Comparison of ENCODE assay signal across 8 cellular contexts in genomic region chr22:24207264-24208011, GRCh38. TPM values are rescaled to one million over a fixed set of nuclear protein-coding genes. Genes with fewer than 3 reads are reported as not detected.
A peak's percentile ranks its signal among the peaks of the same experiment; 100 is the strongest.
DNase-seq lines count a peak whose midpoint lies in the region; ATAC-seq and TF ChIP-seq lines count a peak whose summit lies in the region.

No MANE protein-coding gene starts in this region.

- no peak overlapping the region for H2AFZ ChIP-seq in PC-3 (ENCODE audit: low read length)

- intact Hi-C loops in PC-3 (cut with micrococcal nuclease): loop anchor here (5.0 kb wide), 1 partner anchor 40 kb away; the partner anchor contains the start of gene GGT5
- intact Hi-C loops in dendritic cell treated with granulocyte-macrophage colony-stimulating factor and Interleukin-4, amounts not matched to agents 40 ng/mL and 50 ng/mL, for 4 days (cut with micrococcal nuclease): loop anchor here (1.0 kb wide), 1 partner anchor 9 kb away; no protein-coding TSS in a partner anchor

- peak overlapping the region; percentile 100 for H3K27ac Mint-ChIP-seq in dendritic cell treated with granulocyte-macrophage colony-stimulating factor and Interleukin-4, amounts not matched to agents 40 ng/mL and 50 ng/mL, for 4 days
- H3K27ac Mint-ChIP-seq in neural crest cell (ENCODE audit: unreplicated experiment): peak overlapping the region; percentile 97

- peaks cover 3% of the 10 kb centered on the region; the same call in 1 of the 2 replicates for H3K9me3 ChIP-seq in AG04450 (ENCODE audit: control insufficient read depth, insufficient read depth, low read length)
- no peaks in the 10 kb centered on the region for H3K9me3 ChIP-seq in PC-3 (ENCODE audit: low read length)

- peaks cover 58% of the 10 kb centered on the region for H3K4me1 ChIP-seq in PC-3 (ENCODE audit: insufficient read depth, low read length)

- H3K79me2 ChIP-seq in PC-3 (ENCODE audit: low read length): no peaks in the 10 kb centered on the region

- no peaks in the 10 kb centered on the region for H3K27me3 ChIP-seq in AG04450 (ENCODE audit: control insufficient read depth, insufficient read depth, low read length)
- H3K27me3 ChIP-seq in PC-3 (ENCODE audit: low read length): no peaks in the 10 kb centered on the region

- peak overlapping the region; percentile 81 for H3K9ac ChIP-seq in PC-3 (ENCODE audit: low read length)

- H3K9me3 Mint-ChIP-seq in dendritic cell treated with granulocyte-macrophage colony-stimulating factor and Interleukin-4, amounts not matched to agents 40 ng/mL and 50 ng/mL, for 4 days: no peaks in the 10 kb centered on the region
- peaks cover 12% of the 10 kb centered on the region for H3K9me3 Mint-ChIP-seq in neural crest cell

- H3K4me3 ChIP-seq in AG04450 (ENCODE audit: low read depth, low read length): no peak overlapping the region
- peak overlapping the region; percentile 41; the same call in 1 of the 2 replicates for H3K4me3 ChIP-seq in PC-3 (ENCODE audit: low read length)

- H3K9me2 ChIP-seq in PC-3 (replicated peaks; ENCODE audit: low read length): no peaks in the 10 kb centered on the region

- no peak for DNase-seq in AG04450 (ENCODE audit: low read depth, low spot score)
- no peak for DNase-seq in PC-3
- DNase-seq in neural crest cell (ENCODE audit: low read depth, low spot score): no peak
- no peak for DNase-seq in cerebellar nuclear complex (lab: John Stamatoyannopoulos, UW)
- no peak for DNase-seq in NCI-H1105 treated with DMSO at 0.1 percent for 48 hours (lab: John Stamatoyannopoulos, UW)
- no peak for DNase-seq in HT-29 (ENCODE audit: low spot score)
- DNase-seq in NCI-H345 treated with DMSO at 0.1 percent for 48 hours (lab: John Stamatoyannopoulos, UW; ENCODE audit: unreplicated experiment): no peak

- peaks cover 71% of the 10 kb centered on the region for H3K4me1 Mint-ChIP-seq in dendritic cell treated with granulocyte-macrophage colony-stimulating factor and Interleukin-4, amounts not matched to agents 40 ng/mL and 50 ng/mL, for 4 days (ENCODE audit: low read depth)
- peaks cover 42% of the 10 kb centered on the region for H3K4me1 Mint-ChIP-seq in neural crest cell

- POLR2A ChIA-PET in AG04450 (lab: Yijun Ruan, JAX): interaction anchor here (0.6 to 1.8 kb wide), 6 partner anchors 8 to 147 kb away, joined by 3 to 8 read pairs (median 4); partner anchors contain the start of gene GGT5
- POLR2A ChIA-PET in PC-3 (lab: Charles Lee; ENCODE audit: unreplicated experiment): no interaction called here

- CTCF ChIA-PET in AG04450 (lab: Charles Lee): interaction anchor here (1.3 kb wide), 1 partner anchor 40 kb away, joined by 3 read pairs; no protein-coding TSS in a partner anchor
- CTCF ChIA-PET in PC-3 (lab: Charles Lee): no interaction called here

- H4K20me1 ChIP-seq in PC-3 (ENCODE audit: low read length): no peaks in the 10 kb centered on the region

- H3K27ac ChIP-seq in AG04450 (ENCODE audit: low read depth, low read length): peak overlapping the region; percentile 96
- H3K27ac ChIP-seq in PC-3 (ENCODE audit: low read length): peak overlapping the region; percentile 98

- H3K36me3 Mint-ChIP-seq in dendritic cell treated with granulocyte-macrophage colony-stimulating factor and Interleukin-4, amounts not matched to agents 40 ng/mL and 50 ng/mL, for 4 days (ENCODE audit: low read depth): no peaks in the 10 kb centered on the region
- peaks cover 7% of the 10 kb centered on the region for H3K36me3 Mint-ChIP-seq in neural crest cell (ENCODE audit: low read depth)

- peaks cover 8% of the 10 kb centered on the region for H3F3A ChIP-seq in PC-3 (ENCODE audit: low read length, unreplicated experiment)

- peak; percentile 15; the same call in 1 of the 2 replicates for ATAC-seq in PC-3

- BruUV-seq in PC-3 (replicated peaks; lab: Mats Ljungman, UMichigan): TSS peak; percentile 98

- H3K36me3 ChIP-seq in PC-3 (ENCODE audit: low read depth, low read length): no peaks in the 10 kb centered on the region

- peak overlapping the region; percentile 74 for H3K4me2 ChIP-seq in PC-3 (ENCODE audit: low read length)

- peak overlapping the region; percentile 66 for H3K4me3 Mint-ChIP-seq in dendritic cell treated with granulocyte-macrophage colony-stimulating factor and Interleukin-4, amounts not matched to agents 40 ng/mL and 50 ng/mL, for 4 days
- no peak overlapping the region for H3K4me3 Mint-ChIP-seq in neural crest cell

- H3K27me3 Mint-ChIP-seq in dendritic cell treated with granulocyte-macrophage colony-stimulating factor and Interleukin-4, amounts not matched to agents 40 ng/mL and 50 ng/mL, for 4 days: no peaks in the 10 kb centered on the region
- peaks cover 3% of the 10 kb centered on the region for H3K27me3 Mint-ChIP-seq in neural crest cell (ENCODE audit: low read depth)

- TF ChIP-seq CTCF in AG04450 (IDR thresholded peaks at IDR 0.05; ENCODE audit: low read depth, low read length): no peak
- TF ChIP-seq CTCF in PC-3 (conservative IDR thresholded peaks at IDR 0.05; ENCODE audit: low read depth, low read length): no peak
- no peak for TF ChIP-seq CTCF in neural crest cell (conservative IDR thresholded peaks at IDR 0.05)

RNA-seq across cellular contexts. Expression of gene SUSD2, which starts 26.2 kb away (rescaled TPM):
- 0.63 and 1.1 TPM in 2 replicates for polyA plus RNA-seq in AG04450 (2011; rRNA removed)
- polyA minus RNA-seq in AG04450 (2011; rRNA and poly(A)+ RNA removed): 0.09 and 0.32 TPM in 2 replicates
- total RNA-seq in PC-3 (2014; rRNA removed) (1.3 and 1.6 TPM in 2 replicates), neural crest cell (0.37 and 0.66 TPM in 2 replicates)
- total RNA-seq in HT-29 (2014; rRNA removed; shearing (Covaris generic)): 1.1 and 1.2 TPM in 2 replicates

RNA-seq across cellular contexts. Expression of gene GGT5, which starts 37.4 kb away (rescaled TPM):
- 4.4 TPM in 2 replicates for polyA plus RNA-seq in AG04450 (2011; rRNA removed)
- polyA minus RNA-seq in AG04450 (2011; rRNA and poly(A)+ RNA removed): 0.43 and 0.83 TPM in 2 replicates
- 0.04 and 0.12 TPM in 2 replicates for total RNA-seq in PC-3 (2014; rRNA removed)
- total RNA-seq in neural crest cell: 0.56 and 0.59 TPM in 2 replicates
- total RNA-seq in HT-29 (2014; rRNA removed; shearing (Covaris generic)): 0.10 TPM in 1 of 2 replicates, not detected in the other
